13 cellular contexts compared by ENCODE assay signal in genomic region chr18:13443546-13443945, GRCh38.
"Had no signal": no experiment of that assay in that cellular context is flagged by ENCODE, and none has a peak within 500 bp of the region (broad histone marks: within the 10 kb centered on the region; RNA-seq: fewer than 3 reads in every experiment).

No MANE protein-coding gene starts in this region.

- H3K9me3 ChIP-seq: heart left ventricle, psoas muscle had no signal

- H3K27me3 ChIP-seq: cardiac muscle cell, foreskin keratinocyte, heart left ventricle had no signal

- H3K27ac Mint-ChIP-seq: nephron progenitor cell had no signal

- H3K9me3 Mint-ChIP-seq: nephron progenitor cell had no signal

- H3K4me3 Mint-ChIP-seq: nephron progenitor cell had no signal

- DNase-seq: activated effector memory CD4-positive, alpha-beta T cell treated with anti-CD3 and anti-CD28 coated beads, Interleukin-2, amount 50 U/mL, for 16 hours; activated T-cell treated with anti-CD3 and anti-CD28 coated beads for 4 hours; foreskin keratinocyte; heart left ventricle; islet precursor cell; nephron progenitor cell; psoas muscle; stimulated activated CD4-positive, alpha-beta T cell treated with anti-CD3 and anti-CD28 coated beads, Interleukin-12 subunit alpha, Interleukin-12 subunit beta, amount 100 ng/mL, for 4 hours; stimulated activated naive CD4-positive, alpha-beta T cell; substantia nigra; trophoblast cell had no signal

- H3K27ac ChIP-seq: cardiac muscle cell, foreskin keratinocyte, heart left ventricle, psoas muscle had no signal

- ATAC-seq: foreskin keratinocyte, left lobe of liver, psoas muscle had no signal
